In the genomic region with DNA sequence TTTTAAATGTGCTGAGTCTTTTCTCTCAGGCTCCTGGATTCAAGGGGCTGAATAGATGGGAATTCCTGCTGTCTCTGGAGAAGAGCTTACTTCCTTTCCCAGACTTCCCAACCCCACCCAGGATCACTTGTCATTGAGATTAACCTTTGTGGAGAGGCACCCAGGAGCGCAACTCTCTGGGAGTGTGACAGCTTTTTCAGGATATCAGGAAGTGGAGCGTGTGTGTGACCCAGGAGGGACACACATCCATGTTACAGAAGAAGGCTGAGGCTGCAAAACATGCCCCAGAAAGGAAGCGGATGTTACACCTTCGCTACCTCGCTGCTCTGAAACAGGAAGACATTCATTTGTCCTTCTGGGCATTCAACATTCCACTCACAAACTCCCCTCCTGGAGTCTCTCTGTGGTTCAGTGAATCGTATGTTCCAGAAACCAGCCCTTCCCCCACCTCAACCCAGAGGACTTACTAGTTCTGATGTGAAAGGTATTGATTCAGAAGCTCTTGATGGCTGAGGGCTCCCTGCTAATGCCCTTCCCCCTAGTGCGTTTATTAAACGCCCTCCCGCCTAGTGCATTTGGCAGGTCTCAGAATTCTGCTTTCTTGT, we compare ENCODE assay signal across 21 cellular contexts.
"Had no signal": no experiment of that assay in that cellular context is flagged by ENCODE, and none has a peak within 500 bp of the region (broad histone marks: within the 10 kb centered on the region; RNA-seq: fewer than 3 reads in every experiment).

No MANE protein-coding gene starts in this region.

- DNase-seq: activated CD4-positive, alpha-beta T cell treated with anti-CD3 and anti-CD28 coated beads, Interleukin-2, amount 10 ng/mL, durations not matched to agents 24 days and 14 days; activated CD8-positive, alpha-beta T cell treated with anti-CD3 and anti-CD28 coated beads, Interleukin-2, amount 10 ng/mL, durations not matched to agents 7 days and 5 days; activated naive CD4-positive, alpha-beta T cell treated with Interleukin-2 at 50 U/mL for 16 hours; activated naive CD8-positive, alpha-beta T cell treated with anti-CD3 and anti-CD28 coated beads, Interleukin-2, amount 10 ng/mL, durations not matched to agents 7 days and 5 days; activated T-cell treated with anti-CD3 and anti-CD28 coated beads, Interleukin-2, amount 50 U/mL, for 24 hours; amygdala; caudate nucleus; gastrocnemius medialis; heart right ventricle; left ventricle myocardium superior; naive thymus-derived CD4-positive, alpha-beta T cell; nucleus accumbens; posterior cingulate gyrus; stimulated activated naive B cell treated with anti-CD40 and anti-IgM and Interleukin-4, amounts not matched to agents 10 μg/mL and 1 μg/mL and 100 μg/mL, for 72 hours; T1000 had no signal

- H3K4me1 Mint-ChIP-seq: activated CD4-positive, alpha-beta T cell treated with anti-CD3 and anti-CD28 coated beads, Interleukin-2, amount 10 ng/mL, durations not matched to agents 24 days and 14 days; activated naive CD8-positive, alpha-beta T cell treated with anti-CD3 and anti-CD28 coated beads, Interleukin-2, amount 10 ng/mL, durations not matched to agents 7 days and 5 days; memory B cell; naive thymus-derived CD4-positive, alpha-beta T cell; stimulated activated naive B cell treated with anti-CD40 and anti-IgM and Interleukin-4, amounts not matched to agents 10 μg/mL and 1 μg/mL and 100 μg/mL, for 72 hours had no signal

- H3K4me3 Mint-ChIP-seq: activated CD4-positive, alpha-beta T cell treated with anti-CD3 and anti-CD28 coated beads, Interleukin-2, amount 10 ng/mL, durations not matched to agents 24 days and 14 days; activated CD8-positive, alpha-beta T cell treated with anti-CD3 and anti-CD28 coated beads, Interleukin-2, amount 10 ng/mL, durations not matched to agents 7 days and 5 days; activated naive CD8-positive, alpha-beta T cell treated with anti-CD3 and anti-CD28 coated beads, Interleukin-2, amount 10 ng/mL, durations not matched to agents 7 days and 5 days; activated T-cell treated with anti-CD3 and anti-CD28 coated beads, Interleukin-2, amount 50 U/mL, for 24 hours; memory B cell; naive thymus-derived CD4-positive, alpha-beta T cell; stimulated activated naive B cell treated with anti-CD40 and anti-IgM and Interleukin-4, amounts not matched to agents 10 μg/mL and 1 μg/mL and 100 μg/mL, for 72 hours had no signal

- H3K27me3 ChIP-seq: gastrocnemius medialis, heart right ventricle had no signal

- H3K9me3 ChIP-seq: gastrocnemius medialis, thoracic aorta had no signal

- H3K36me3 Mint-ChIP-seq: memory B cell; stimulated activated naive B cell treated with anti-CD40 and anti-IgM and Interleukin-4, amounts not matched to agents 10 μg/mL and 1 μg/mL and 100 μg/mL, for 72 hours had no signal

- H3K4me3 ChIP-seq: gastrocnemius medialis, heart right ventricle, thoracic aorta had no signal

- H3K27ac ChIP-seq: gastrocnemius medialis, heart right ventricle, thoracic aorta had no signal

- H3K4me1 ChIP-seq: gastrocnemius medialis had no signal

- H3K36me3 ChIP-seq: gastrocnemius medialis, heart right ventricle, thoracic aorta had no signal

- ATAC-seq: activated CD8-positive, alpha-beta T cell treated with anti-CD3 and anti-CD28 coated beads, Interleukin-2, amount 10 ng/mL, durations not matched to agents 7 days and 5 days; esophagus mucosa; gastrocnemius medialis; left ventricle myocardium superior; naive thymus-derived CD4-positive, alpha-beta T cell; stimulated activated naive B cell treated with anti-CD40 and anti-IgM and Interleukin-4, amounts not matched to agents 10 μg/mL and 1 μg/mL and 100 μg/mL, for 72 hours had no signal

- H3K27ac Mint-ChIP-seq: activated CD4-positive, alpha-beta T cell treated with anti-CD3 and anti-CD28 coated beads, Interleukin-2, amount 10 ng/mL, durations not matched to agents 24 days and 14 days; activated CD8-positive, alpha-beta T cell treated with anti-CD3 and anti-CD28 coated beads, Interleukin-2, amount 10 ng/mL, durations not matched to agents 7 days and 5 days; activated naive CD8-positive, alpha-beta T cell treated with anti-CD3 and anti-CD28 coated beads, Interleukin-2, amount 10 ng/mL, durations not matched to agents 7 days and 5 days; activated T-cell treated with anti-CD3 and anti-CD28 coated beads, Interleukin-2, amount 50 U/mL, for 24 hours; activated T-helper 2 cell treated with anti-CD3 and anti-CD28 coated beads, Interferon-gamma antibody, Interleukin-2, Interleukin-4, amounts not matched to agents 10 μg/mL and 5 μg/mL and 100 μg/mL, durations not matched to agents 14 hours and 24 hours and 36 hours; memory B cell; naive thymus-derived CD4-positive, alpha-beta T cell; stimulated activated naive B cell treated with anti-CD40 and anti-IgM and Interleukin-4, amounts not matched to agents 10 μg/mL and 1 μg/mL and 100 μg/mL, for 72 hours had no signal

- FAIRE-seq: colon, endometrium had no signal

- H3K9me3 Mint-ChIP-seq: activated CD4-positive, alpha-beta T cell treated with anti-CD3 and anti-CD28 coated beads, Interleukin-2, amount 10 ng/mL, durations not matched to agents 24 days and 14 days; activated T-cell treated with anti-CD3 and anti-CD28 coated beads, Interleukin-2, amount 50 U/mL, for 24 hours; activated T-helper 2 cell treated with anti-CD3 and anti-CD28 coated beads, Interferon-gamma antibody, Interleukin-2, Interleukin-4, amounts not matched to agents 10 μg/mL and 5 μg/mL and 100 μg/mL, durations not matched to agents 14 hours and 24 hours and 36 hours; memory B cell; naive thymus-derived CD4-positive, alpha-beta T cell had no signal

- H3K27me3 Mint-ChIP-seq: activated T-cell treated with anti-CD3 and anti-CD28 coated beads, Interleukin-2, amount 50 U/mL, for 24 hours had no signal
